In genomic region chr12:52798671-52799497, GRCh38 we compare ENCODE assay signal across 14 cellular contexts. TPM values are rescaled to one million over a fixed set of nuclear protein-coding genes. Genes with fewer than 3 reads are reported as not detected.
DNase-seq lines count a peak whose midpoint lies in the region; ATAC-seq and TF ChIP-seq lines count a peak whose summit lies in the region.
"Had no signal": no experiment of that assay in that cellular context is flagged by ENCODE, and none has a peak within 500 bp of the region (broad histone marks: within the 10 kb centered on the region; RNA-seq: fewer than 3 reads in every experiment).

No MANE protein-coding gene starts in this region.

- TF ChIP-seq CTCF in choroid plexus epithelial cell (conservative IDR thresholded peaks at IDR 0.05; ENCODE audit: low read depth, low read length), result no peak

- peak; percentile 23 for DNase-seq in HT-29 (ENCODE audit: low spot score)
- peak; percentile 30 for DNase-seq in choroid plexus epithelial cell (ENCODE audit: low read depth)
- DNase-seq in renal cortical epithelial cell (ENCODE audit: low read depth), result peak; percentile 93
- DNase-seq: activated CD4-positive, alpha-beta T cell treated with anti-CD3 and anti-CD28 coated beads, Interleukin-2, amount 50 U/mL, for 1 hour; activated effector memory CD4-positive, alpha-beta T cell treated with Interleukin-2 at 50 U/mL for 16 hours; H9; Karpas-422; T-helper 1 cell had no signal

- H3K4me3 ChIP-seq in choroid plexus epithelial cell (ENCODE audit: low read depth, low read length), result no peak overlapping the region
- H3K4me3 ChIP-seq: cardiac muscle cell had no signal

- ATAC-seq in HG03139 (IDR thresholded peaks at IDR 0.05; ENCODE audit: unreplicated experiment), result no peak
- ATAC-seq in GM18909 (IDR thresholded peaks at IDR 0.05; ENCODE audit: poor library complexity, unreplicated experiment), result no peak
- ATAC-seq in GM18907 (IDR thresholded peaks at IDR 0.05; ENCODE audit: unreplicated experiment), result no peak

RNA-seq across cellular contexts. Expression of gene KRT3, which starts 3.0 kb away (rescaled TPM):
- total RNA-seq in HT-29 (2014; rRNA removed; shearing (Covaris generic)), result not detected in 2 replicates
- not detected in 2 replicates for total RNA-seq in renal cortical epithelial cell
- total RNA-seq: cardiac muscle cell, endothelial cell of umbilical vein, H9, myocyte had no signal

RNA-seq across cellular contexts. Expression of gene KRT4, which starts 15.0 kb away (rescaled TPM):
- 0.47 TPM in 1 of 2 replicates, not detected in the other for total RNA-seq in HT-29 (2014; rRNA removed; shearing (Covaris generic))
- total RNA-seq in renal cortical epithelial cell, result not detected in 2 replicates
- total RNA-seq: cardiac muscle cell, endothelial cell of umbilical vein, H9, myocyte had no signal

RNA-seq across cellular contexts. Expression of gene KRT76, which starts 21.7 kb away (rescaled TPM):
- not detected in 2 replicates for total RNA-seq in HT-29 (2014; rRNA removed; shearing (Covaris generic))
- total RNA-seq in renal cortical epithelial cell, result not detected in 2 replicates
- total RNA-seq: cardiac muscle cell, endothelial cell of umbilical vein, H9, myocyte had no signal

RNA-seq across cellular contexts. Expression of gene KRT79, which starts 35.2 kb away (rescaled TPM):
- total RNA-seq in HT-29 (2014; rRNA removed; shearing (Covaris generic)), result not detected in 2 replicates
- not detected in 2 replicates for total RNA-seq in renal cortical epithelial cell
- total RNA-seq: cardiac muscle cell, endothelial cell of umbilical vein, H9, myocyte had no signal

RNA-seq across cellular contexts. Expression of gene KRT78, which starts 49.9 kb away (rescaled TPM):
- total RNA-seq in HT-29 (2014; rRNA removed; shearing (Covaris generic)), result not detected in 2 replicates
- not detected in 2 replicates for total RNA-seq in renal cortical epithelial cell
- total RNA-seq: cardiac muscle cell, endothelial cell of umbilical vein, H9, myocyte had no signal

Comparison
In these comparisons a context has a peak if more than half of its experiments do, and no peak if none do; other contexts are left out.
1. DNase-seq: peak in every context shown above with its lines; median percentile 93 in renal cortical epithelial cell; 30 in choroid plexus epithelial cell; 23 in HT-29.